Comparison of ENCODE assay signal across 18 cellular contexts in genomic region chr5:149157330-149157729, GRCh38. TPM values are rescaled to one million over a fixed set of nuclear protein-coding genes. Genes with fewer than 3 reads are reported as not detected.
DNase-seq lines count a peak whose midpoint lies in the region; ATAC-seq, FAIRE-seq and TF ChIP-seq lines count a peak whose summit lies in the region.
"Had no signal": no experiment of that assay in that cellular context is flagged by ENCODE, and none has a peak within 500 bp of the region (broad histone marks: within the 10 kb centered on the region; RNA-seq: fewer than 3 reads in every experiment).

No MANE protein-coding gene starts in this region.

- CTCF ChIA-PET in IMR-90 (lab: Yijun Ruan, JAX) (no interaction called here), H1 (lab: Charles Lee; ENCODE audit: partially characterized antibody) (interaction anchor here (1.2 to 1.5 kb wide), 3 partner anchors 26 to 111 kb away, joined by 3 read pairs; no protein-coding TSS in a partner anchor)

- H3K14ac ChIP-seq in IMR-90 (replicated peaks; ENCODE audit: low read depth, low read length) = no peak overlapping the region
- H3K14ac ChIP-seq in H1 (ENCODE audit: insufficient read length) = no peak overlapping the region

- POLR2A ChIA-PET in IMR-90 (lab: Charles Lee; ENCODE audit: unreplicated experiment) = no interaction called here
- POLR2A ChIA-PET in H1 (lab: Charles Lee; ENCODE audit: partially characterized antibody) = no interaction called here

- no peak overlapping the region for H3K4me3 ChIP-seq in heart left ventricle
- H3K4me3 ChIP-seq in IMR-90 (ENCODE audit: insufficient read depth, low read depth, low read length) = no peak overlapping the region
- H3K4me3 ChIP-seq in H1 (ENCODE audit: extremely low read depth in 1 of 4, insufficient read depth in 2 of 4, low read depth in 3 of 4, low read length in 4 of 4) = no peak overlapping the region
- H3K4me3 ChIP-seq: A549, BLaER1, GM23338 had no signal

- no peak for DNase-seq in heart left ventricle
- no peak for DNase-seq in Right ventricle myocardium superior
- no peak for DNase-seq in IMR-90
- DNase-seq in NCI-H510A (lab: John Stamatoyannopoulos, UW) = peak; percentile 16
- no peak for DNase-seq in H1 (ENCODE audit: low read depth in 1 of 2, low spot score in 2 of 2)
- no peak for DNase-seq in OCI-M1 (lab: John Stamatoyannopoulos, UW)
- DNase-seq in left lobe of liver (ENCODE audit: low spot score) = no peak
- DNase-seq: Calu3; CD4-positive, alpha-beta memory T cell; NCI-H446 treated with DMSO at 0.1 percent for 48 hours; SIG-M5 had no signal

- H3K4ac ChIP-seq in IMR-90 (ENCODE audit: low read depth, low read length) = peak overlapping the region; percentile 24; the same call in 1 of the 2 replicates
- no peak overlapping the region for H3K4ac ChIP-seq in H1 (replicated peaks; ENCODE audit: insufficient read length, low read depth, low read length)

- H2BK120ac ChIP-seq in IMR-90 (ENCODE audit: low read depth, low read length) (peak overlapping the region; percentile 31; the same call in 1 of the 2 replicates), H1 (replicated peaks; ENCODE audit: low read depth, low read length) (no peak overlapping the region)

- H3K36me3 ChIP-seq in heart left ventricle (no peaks in the 10 kb centered on the region), IMR-90 (ENCODE audit: control insufficient read depth, insufficient read depth, low read length) (no peaks in the 10 kb centered on the region), H1 (ENCODE audit: control insufficient read depth in 2 of 4, insufficient read depth in 4 of 4, low read length in 3 of 4) (no peaks in the 10 kb centered on the region)
- H3K36me3 ChIP-seq: BLaER1 had no signal

- H2AFZ ChIP-seq in IMR-90 (replicated peaks; ENCODE audit: low read length, poor library complexity) (no peak overlapping the region), H1 (ENCODE audit: low read length) (0 out of 2 replicates have a peak overlapping the region, but pooled peaks have one; percentile 24)
- H2AFZ ChIP-seq: GM23338 had no signal

- TF ChIP-seq RAD21 in IMR-90 (IDR thresholded peaks at IDR 0.05; ENCODE audit: low read length) (no peak), H1 (IDR thresholded peaks at IDR 0.05 in 1 of 2, conservative IDR thresholded peaks at IDR 0.05 in 1 of 2; ENCODE audit: low read depth in 2 of 2, low read length in 2 of 2) (no peak)

- H2BK20ac ChIP-seq in IMR-90 (ENCODE audit: low read depth, low read length) = no peak overlapping the region
- H2BK20ac ChIP-seq in H1 (ENCODE audit: low read length) = no peak overlapping the region

- 51 to 64% (median 57%) methylated on average over 2 of the region's 2 CpGs for WGBS in heart left ventricle, 4 donors
- WGBS in IMR-90 (ENCODE audit: extremely low coverage in 2 of 2, insufficient read length in 1 of 2), 2 experiments = 100% methylated on average over 1 of the region's 2 CpGs; no CpG with 5 or more reads in 1 of the 2 experiments
- 84% methylated on average over 2 of the region's 2 CpGs; no CpG with 5 or more reads in 1 of the 2 experiments for WGBS in H1 (ENCODE audit: extremely low coverage in 1 of 2, insufficient coverage in 1 of 2, insufficient read length in 1 of 2, insufficient replicate concordance in 2 of 2, low coverage in 1 of 2, low lambda C conversion rate in 2 of 2, missing lambda C conversion rate in 1 of 2), 2 experiments

- no peak for TF ChIP-seq CTCF in heart left ventricle (IDR thresholded peaks at IDR 0.05)
- no peak for TF ChIP-seq CTCF in IMR-90 (conservative IDR thresholded peaks at IDR 0.05; ENCODE audit: low read depth, low read length)
- no peak for TF ChIP-seq CTCF in H1 (IDR thresholded peaks at IDR 0.05; ENCODE audit: control extremely low read depth in 1 of 3, insufficient read depth in 1 of 3, low read depth in 1 of 3, low read length in 3 of 3)

- peaks cover 62 to 85% of the 10 kb centered on the region in 2 experiments for H3K79me1 ChIP-seq in IMR-90 (ENCODE audit: low read depth in 1 of 2, low read length in 2 of 2)
- H3K79me1 ChIP-seq in H1 (ENCODE audit: low read depth, low read length) = no peaks in the 10 kb centered on the region

- peak overlapping the region; percentile 27; the same call in 1 of the 3 replicates for H2BK15ac ChIP-seq in IMR-90 (ENCODE audit: low read depth, low read length)
- H2BK15ac ChIP-seq in H1 (ENCODE audit: low read length) = no peak overlapping the region

- no peaks in the 10 kb centered on the region for H3K79me2 ChIP-seq in H1 (ENCODE audit: control insufficient read depth in 1 of 2, insufficient read depth in 2 of 2, low read length in 2 of 2)

- in situ Hi-C loops in IMR-90 (cut with MboI; ENCODE audit: low sequenced_read_pairs) = loop anchor here (25.0 kb wide), 1 partner anchor 405 kb away; the partner anchor contains the start of gene CSNK1A1

- no peak overlapping the region for H2BK12ac ChIP-seq in H1 (ENCODE audit: low read depth, low read length)

- H3K4me2 ChIP-seq in IMR-90 (ENCODE audit: low read depth, low read length) (no peak overlapping the region), H1 (ENCODE audit: insufficient read depth in 1 of 2, low read depth in 2 of 2, low read length in 2 of 2) (no peak overlapping the region)
- H3K4me2 ChIP-seq: A549, BLaER1, GM23338 had no signal

- H4K91ac ChIP-seq in IMR-90 (ENCODE audit: insufficient read depth, low read depth, low read length) (no peak overlapping the region), H1 (replicated peaks; ENCODE audit: insufficient read length, low read length) (no peak overlapping the region)

- no peak for FAIRE-seq in H1 (lab: Jason Lieb, UNC)
- FAIRE-seq: A549, GM12891, GM19239, RCC 7860 had no signal

- H3K4me1 ChIP-seq in heart left ventricle (peaks cover 19 to 98% (median 84%) of the 10 kb centered on the region in 12 donors), IMR-90 (ENCODE audit: control insufficient read depth, insufficient read depth, low read length) (peaks cover 31% of the 10 kb centered on the region), H1 (replicated peaks in 1 of 4; ENCODE audit: control insufficient read depth in 3 of 4, insufficient read depth in 4 of 4, low read length in 3 of 4) (no peaks in the 10 kb centered on the region)

- H3K9ac ChIP-seq in IMR-90 (ENCODE audit: low read depth, low read length) = no peak overlapping the region
- no peak overlapping the region for H3K9ac ChIP-seq in H1 (replicated peaks in 1 of 4; ENCODE audit: extremely low read depth in 1 of 4, low read depth in 3 of 4, low read length in 3 of 4)
- H3K9ac ChIP-seq: BLaER1 had no signal

- H3K27ac ChIP-seq in heart left ventricle (peak overlapping the region; percentile 50 to 96 (median 86)), IMR-90 (ENCODE audit: insufficient read depth, low read length) (no peak overlapping the region), H1 (ENCODE audit: low read depth, low read length) (no peak overlapping the region)
- H3K27ac ChIP-seq: A549, BLaER1 had no signal

- H4K20me1 ChIP-seq in IMR-90 (ENCODE audit: insufficient read depth, low read length) (no peaks in the 10 kb centered on the region), H1 (replicated peaks in 1 of 2; ENCODE audit: control insufficient read depth in 1 of 2, insufficient read depth in 2 of 2, low read length in 2 of 2) (no peaks in the 10 kb centered on the region)
- H4K20me1 ChIP-seq: BLaER1 had no signal

- no peaks in the 10 kb centered on the region for H3K23me2 ChIP-seq in H1 (ENCODE audit: low read depth, low read length)

- H4K5ac ChIP-seq in IMR-90 (ENCODE audit: low read depth, low read length) (no peak overlapping the region), H1 (ENCODE audit: insufficient read length, low read depth, low read length) (no peak overlapping the region)

- no peak overlapping the region for H4K8ac ChIP-seq in IMR-90 (ENCODE audit: low read depth in 2 of 2, low read length in 2 of 2)
- no peak overlapping the region for H4K8ac ChIP-seq in H1 (ENCODE audit: extremely low read depth, insufficient read depth, low read length)

- dilution Hi-C loops in IMR-90 (cut with HindIII; ENCODE audit: low sequenced_read_pairs, unreplicated experiment) = no loop called here

- BruUV-seq in IMR-90 (replicated peaks; lab: Mats Ljungman, UMichigan) = no TSS peak

- H2AK5ac ChIP-seq in IMR-90 (ENCODE audit: low read depth, low read length) (peak overlapping the region; percentile 36; the same call in 1 of the 2 replicates), H1 (ENCODE audit: low read depth, low read length) (no peak overlapping the region)

- no peak overlapping the region for H2AK9ac ChIP-seq in IMR-90 (replicated peaks; ENCODE audit: low read depth, low read length, poor library complexity)

- peaks cover 39% of the 10 kb centered on the region for H3K9me1 ChIP-seq in IMR-90 (ENCODE audit: insufficient read depth, low read length)

- H2BK5ac ChIP-seq in IMR-90 (ENCODE audit: low read depth, low read length, poor library complexity, severe bottlenecking) (no peak overlapping the region), H1 (ENCODE audit: low read depth, low read length) (no peak overlapping the region)

- H3K18ac ChIP-seq in IMR-90 (ENCODE audit: low read depth, low read length) (no peak overlapping the region; the same call in 1 of the 2 replicates), H1 (ENCODE audit: extremely low read depth, low read length) (no peak overlapping the region)

- 0 out of 2 replicates have a peak overlapping the region, but pooled peaks have one; percentile 39 for H3K23ac ChIP-seq in IMR-90 (ENCODE audit: low read depth, low read length)
- H3K23ac ChIP-seq in H1 (ENCODE audit: insufficient read length) = no peak overlapping the region

- no peak for TF ChIP-seq EP300 in H1 (IDR thresholded peaks at IDR 0.05; ENCODE audit: borderline replicate concordance in 1 of 2, low read depth in 2 of 2, low read length in 2 of 2)

- intact Hi-C loops in heart left ventricle (cut with DNase I) (no loop called here), Right ventricle myocardium superior (cut with DNase I) (no loop called here), IMR-90 (cut with micrococcal nuclease) (no loop called here)

- TF ChIP-seq POLR2A in heart left ventricle (IDR thresholded peaks at IDR 0.05) = no peak
- TF ChIP-seq POLR2A in IMR-90 (IDR thresholded peaks at IDR 0.05; ENCODE audit: low read depth, low read length) = no peak
- TF ChIP-seq POLR2A in H1 (IDR thresholded peaks at IDR 0.05; ENCODE audit: control extremely low read depth in 1 of 2, low read depth in 2 of 2, low read length in 2 of 2) = no peak

- H3K27me3 ChIP-seq in heart left ventricle (no peaks in the 10 kb centered on the region), IMR-90 (ENCODE audit: control insufficient read depth, insufficient read depth, low read length) (no peaks in the 10 kb centered on the region), H1 (replicated peaks in 1 of 4; ENCODE audit: control insufficient read depth in 3 of 4, extremely low read depth in 1 of 4, insufficient read depth in 3 of 4, low read length in 3 of 4) (no peaks in the 10 kb centered on the region; a peak in 1 of 7 replicates)
- H3K27me3 ChIP-seq: BLaER1 had no signal

- H3K9me3 ChIP-seq in heart left ventricle (no peaks in the 10 kb centered on the region), IMR-90 (ENCODE audit: control insufficient read depth, insufficient read depth, low read length) (no peaks in the 10 kb centered on the region), H1 (ENCODE audit: insufficient read depth in 2 of 2, low read depth in 1 of 2, low read length in 1 of 2) (no peaks in the 10 kb centered on the region)
- H3K9me3 ChIP-seq: A549, BLaER1 had no signal

- H3K56ac ChIP-seq in IMR-90 (ENCODE audit: extremely low read depth, insufficient read depth, low read length) = no peak overlapping the region
- no peak overlapping the region for H3K56ac ChIP-seq in H1 (replicated peaks; ENCODE audit: insufficient read length, low read depth, low read length)

- ATAC-seq in heart left ventricle = no peak
- no peak for ATAC-seq in Right ventricle myocardium superior (ENCODE audit: poor library complexity)
- no peak for ATAC-seq in IMR-90 (ENCODE audit: low read depth)
- no peak for ATAC-seq in HG02884 (IDR thresholded peaks at IDR 0.05; ENCODE audit: unreplicated experiment)
- ATAC-seq in left lobe of liver = no peak
- ATAC-seq: A549, GM23338 had no signal

RNA-seq across cellular contexts. Expression of gene ABLIM3, which starts 16.0 kb away (rescaled TPM):
- total RNA-seq in heart left ventricle (100 to 1,000 TPM in 4 of 9 donors, 10 to 100 TPM in 5; 70.0 to 175 (median 97.8) TPM), Right ventricle myocardium superior (131 TPM), IMR-90 (2012; rRNA removed) (33.3 and 34.2 TPM in 2 replicates), left lobe of liver (87.7 TPM)
- polyA plus RNA-seq in heart left ventricle (100 to 1,000 TPM in 1 of 2 donors, 10 to 100 TPM in 1; 43.2 to 103 TPM), IMR-90 (2012; rRNA removed) (69.9 and 71.1 TPM in 2 replicates), H1 (2011; rRNA removed) (0.36 and 0.38 TPM in 2 replicates)
- 33.1 and 46.6 TPM in 2 replicates for polyA plus RNA-seq in IMR-90 (2012; cell fraction: cytosol; rRNA removed)
- polyA plus RNA-seq in IMR-90 (2012; cell fraction: nucleus; rRNA removed; ENCODE audit: low replicate concordance) = 125 and 174 TPM in 2 replicates
- total RNA-seq in H1 (2021; fragmentation: NEBNext Ultra II Directional; extraction: Animal tissue kit (Norgen Biotek cat#: 25700)) = 0.56 and 0.69 TPM in 2 replicates
- polyA plus RNA-seq in H1 (2011; cell fraction: cytosol; rRNA removed) = 0.44 TPM
- 0.76 TPM for polyA plus RNA-seq in H1 (2011; cell fraction: nucleus; rRNA removed)
- polyA plus RNA-seq in H1 (2012, experiment 1 of 2) = 0.25 to 0.72 TPM (median 0.42 TPM) in 4 replicates
- polyA plus RNA-seq in H1 (2012, experiment 2 of 2) = 0.16 TPM
- polyA plus RNA-seq in H1 (2013, experiment 1 of 2) = 0.51 TPM
- 0.39 TPM for polyA plus RNA-seq in H1 (2013, experiment 2 of 2)
- polyA minus RNA-seq in H1 (2011; rRNA and poly(A)+ RNA removed) = 0.41 and 0.91 TPM in 2 replicates
- not detected for polyA minus RNA-seq in H1 (2011; cell fraction: cytosol; rRNA and poly(A)+ RNA removed)
- 1.00 TPM for polyA minus RNA-seq in H1 (2011; cell fraction: nucleus; rRNA and poly(A)+ RNA removed)
- total RNA-seq: CD4-positive, alpha-beta memory T cell had no signal
- polyA plus RNA-seq: CD4-positive, alpha-beta memory T cell had no signal

Comparison
In these comparisons a context has a peak if more than half of its experiments do, and no peak if none do; other contexts are left out.
1. H3K27ac ChIP-seq: peak in heart left ventricle (12 of 12); none in IMR-90 (single experiment) and H1 (single experiment).
2. RNA of gene ABLIM3, which starts 16.0 kb away (total RNA-seq): 131 TPM in Right ventricle myocardium superior (single experiment), 70.0 to 175 TPM in heart left ventricle, 87.7 TPM in left lobe of liver (single experiment) and 33.3 to 34.2 TPM in IMR-90; 0.56 to 0.69 TPM in H1; every median in the first group is over 10 times any median in the second.